14 cellular contexts compared by ENCODE assay signal in genomic region chr6:30990422-30991086, GRCh38. TPM values are rescaled to one million over a fixed set of nuclear protein-coding genes. Genes with fewer than 3 reads are reported as not detected.
DNase-seq lines count a peak whose midpoint lies in the region; ATAC-seq and TF ChIP-seq lines count a peak whose summit lies in the region.
"Had no signal": no experiment of that assay in that cellular context is flagged by ENCODE, and none has a peak within 500 bp of the region (broad histone marks: within the 10 kb centered on the region; RNA-seq: fewer than 3 reads in every experiment).

No MANE protein-coding gene starts in this region.

- H3K27ac Mint-ChIP-seq in activated CD8-positive, alpha-beta T cell treated with anti-CD3 and anti-CD28 coated beads for 36 hours, result peak overlapping the region; percentile 1
- peak overlapping the region; percentile 33 to 90 (median 75) for H3K27ac Mint-ChIP-seq in naive thymus-derived CD4-positive, alpha-beta T cell

- no peaks in the 10 kb centered on the region for H3K27me3 ChIP-seq in naive thymus-derived CD4-positive, alpha-beta T cell (ENCODE audit: control insufficient read depth in 2 of 2, insufficient read depth in 2 of 2, low read length in 2 of 2)
- H3K27me3 ChIP-seq: thyroid gland had no signal

- H3K4me1 ChIP-seq in naive thymus-derived CD4-positive, alpha-beta T cell (ENCODE audit: control insufficient read depth in 2 of 2, insufficient read depth in 2 of 2, low read length in 2 of 2), result peaks cover 0 to 12% of the 10 kb centered on the region in 2 donors
- H3K4me1 ChIP-seq: thyroid gland had no signal

- no peaks in the 10 kb centered on the region for H3K27me3 Mint-ChIP-seq in activated CD8-positive, alpha-beta T cell treated with anti-CD3 and anti-CD28 coated beads for 36 hours
- H3K27me3 Mint-ChIP-seq in naive thymus-derived CD4-positive, alpha-beta T cell, result peaks cover 0 to 3% (median 0%) of the 10 kb centered on the region in 5 donors

- peak; percentile 74 for ATAC-seq in activated CD8-positive, alpha-beta T cell treated with anti-CD3 and anti-CD28 coated beads for 36 hours
- peak; percentile 67 for ATAC-seq in naive thymus-derived CD4-positive, alpha-beta T cell
- ATAC-seq in GM19452 (IDR thresholded peaks at IDR 0.05; ENCODE audit: unreplicated experiment) (no peak), GM18517 (IDR thresholded peaks at IDR 0.05; ENCODE audit: unreplicated experiment) (no peak), HG02571 (IDR thresholded peaks at IDR 0.05; ENCODE audit: unreplicated experiment) (no peak)

- intact Hi-C loops in activated CD8-positive, alpha-beta T cell treated with anti-CD3 and anti-CD28 coated beads for 36 hours (cut with micrococcal nuclease), result no loop called here
- intact Hi-C loops in naive thymus-derived CD4-positive, alpha-beta T cell (cut with micrococcal nuclease), result no loop called here

- POLR2A ChIA-PET in activated CD8-positive, alpha-beta T cell treated with anti-CD3 and anti-CD28 coated beads for 36 hours (lab: Charles Lee), result interaction anchor here (0.6 to 0.7 kb wide), 2 partner anchors 117 to 425 kb away, joined by 3 read pairs; no protein-coding TSS in a partner anchor
- POLR2A ChIA-PET in naive thymus-derived CD4-positive, alpha-beta T cell (lab: Charles Lee), result interaction anchor here (1.0 to 1.4 kb wide), 4 partner anchors 9 to 35 kb away, joined by 4 to 5 read pairs (median 4); no protein-coding TSS in a partner anchor

- H3K9me3 Mint-ChIP-seq in activated CD8-positive, alpha-beta T cell treated with anti-CD3 and anti-CD28 coated beads for 36 hours, result no peaks in the 10 kb centered on the region
- peaks cover 0 to 11% (median 0%) of the 10 kb centered on the region in 11 donors for H3K9me3 Mint-ChIP-seq in naive thymus-derived CD4-positive, alpha-beta T cell

- no peak overlapping the region for H3K27ac ChIP-seq in naive thymus-derived CD4-positive, alpha-beta T cell (ENCODE audit: low read depth, low read length)
- H3K27ac ChIP-seq: thyroid gland had no signal

- H3K4me1 Mint-ChIP-seq in activated CD8-positive, alpha-beta T cell treated with anti-CD3 and anti-CD28 coated beads for 36 hours (ENCODE audit: low read depth), result peaks cover 16% of the 10 kb centered on the region
- peaks cover 10 to 15% (median 14%) of the 10 kb centered on the region in 7 donors for H3K4me1 Mint-ChIP-seq in naive thymus-derived CD4-positive, alpha-beta T cell

- H3K4me3 Mint-ChIP-seq in activated CD8-positive, alpha-beta T cell treated with anti-CD3 and anti-CD28 coated beads for 36 hours, result peak overlapping the region; percentile 43
- peak overlapping the region; percentile 62 to 90 (median 80) for H3K4me3 Mint-ChIP-seq in naive thymus-derived CD4-positive, alpha-beta T cell

- peak overlapping the region; percentile 26 for H3K4me3 ChIP-seq in naive thymus-derived CD4-positive, alpha-beta T cell (ENCODE audit: low read length)
- H3K4me3 ChIP-seq: thyroid gland had no signal

- H3K9me3 ChIP-seq in naive thymus-derived CD4-positive, alpha-beta T cell (ENCODE audit: control insufficient read depth in 2 of 3, low read length in 3 of 3), result no peaks in the 10 kb centered on the region
- H3K9me3 ChIP-seq: thyroid gland had no signal

- TF ChIP-seq CTCF in activated CD8-positive, alpha-beta T cell treated with anti-CD3 and anti-CD28 coated beads for 36 hours (IDR thresholded peaks at IDR 0.05), result no peak

- no peaks in the 10 kb centered on the region for H3K36me3 ChIP-seq in naive thymus-derived CD4-positive, alpha-beta T cell (ENCODE audit: control insufficient read depth in 2 of 3, insufficient read depth in 3 of 3, low read length in 3 of 3)
- H3K36me3 ChIP-seq: thyroid gland had no signal

- DNase-seq in ELR (ENCODE audit: low read depth) (peak; percentile 13), LHCN-M2 (ENCODE audit: low read depth) (peak; percentile 22), NOMO-1 treated with DMSO at 0.1 percent for 48 hours (lab: John Stamatoyannopoulos, UW; ENCODE audit: unreplicated experiment) (no peak)
- DNase-seq in activated CD8-positive, alpha-beta T cell treated with anti-CD3 and anti-CD28 coated beads for 36 hours, result peak; percentile 47
- peak in 8 of 9 donors; percentile 4 to 51 (median 25) for DNase-seq in naive thymus-derived CD4-positive, alpha-beta T cell
- DNase-seq: DMS 273 treated with DMSO at 0.1 percent for 48 hours, KBM-7, NCI-H510A treated with DMSO at 0.1 percent for 48 hours, posterior cingulate gyrus had no signal

- CTCF ChIA-PET in activated CD8-positive, alpha-beta T cell treated with anti-CD3 and anti-CD28 coated beads for 36 hours (lab: Charles Lee), result interaction anchor here (1.4 kb wide), 1 partner anchor 89 kb away, joined by 4 read pairs; no protein-coding TSS in a partner anchor
- CTCF ChIA-PET in naive thymus-derived CD4-positive, alpha-beta T cell (lab: Charles Lee), result interaction anchor here (0.7 to 1.2 kb wide), 3 partner anchors 9 to 60 kb away, joined by 3 to 4 read pairs (median 3); no protein-coding TSS in a partner anchor

- no peaks in the 10 kb centered on the region for H3K36me3 Mint-ChIP-seq in activated CD8-positive, alpha-beta T cell treated with anti-CD3 and anti-CD28 coated beads for 36 hours (ENCODE audit: low read depth)
- no peaks in the 10 kb centered on the region for H3K36me3 Mint-ChIP-seq in naive thymus-derived CD4-positive, alpha-beta T cell

RNA-seq across cellular contexts. Expression of gene MUC21, which starts 7.0 kb away (rescaled TPM):
- total RNA-seq in LHCN-M2 (2014; rRNA removed), result not detected in 2 replicates
- not detected for polyA plus RNA-seq in LHCN-M2 (2012)
- total RNA-seq in activated CD8-positive, alpha-beta T cell treated with anti-CD3 and anti-CD28 coated beads for 36 hours, result not detected
- not detected for total RNA-seq in naive thymus-derived CD4-positive, alpha-beta T cell
- not detected for polyA plus RNA-seq in naive thymus-derived CD4-positive, alpha-beta T cell
- total RNA-seq: fibroblast of villous mesenchyme, thyroid gland had no signal

RNA-seq across cellular contexts. Expression of gene MUC22, which starts 19.7 kb away (rescaled TPM):
- not detected in 2 replicates for total RNA-seq in LHCN-M2 (2014; rRNA removed)
- not detected for polyA plus RNA-seq in LHCN-M2 (2012)
- not detected for total RNA-seq in activated CD8-positive, alpha-beta T cell treated with anti-CD3 and anti-CD28 coated beads for 36 hours
- not detected for total RNA-seq in naive thymus-derived CD4-positive, alpha-beta T cell
- polyA plus RNA-seq in naive thymus-derived CD4-positive, alpha-beta T cell, result not detected
- total RNA-seq: fibroblast of villous mesenchyme, thyroid gland had no signal

RNA-seq across cellular contexts. Expression of gene MUCL3, which starts 49.8 kb away (rescaled TPM):
- total RNA-seq in LHCN-M2 (2014; rRNA removed), result not detected in 2 replicates
- polyA plus RNA-seq in LHCN-M2 (2012), result 0.04 TPM
- total RNA-seq in activated CD8-positive, alpha-beta T cell treated with anti-CD3 and anti-CD28 coated beads for 36 hours, result not detected
- total RNA-seq in naive thymus-derived CD4-positive, alpha-beta T cell, result not detected
- not detected for polyA plus RNA-seq in naive thymus-derived CD4-positive, alpha-beta T cell
- total RNA-seq: fibroblast of villous mesenchyme, thyroid gland had no signal

RNA-seq across cellular contexts. Expression of gene SFTA2, which starts 58.6 kb away (rescaled TPM):
- not detected in 2 replicates for total RNA-seq in LHCN-M2 (2014; rRNA removed)
- polyA plus RNA-seq in LHCN-M2 (2012), result not detected
- not detected for total RNA-seq in activated CD8-positive, alpha-beta T cell treated with anti-CD3 and anti-CD28 coated beads for 36 hours
- not detected for total RNA-seq in naive thymus-derived CD4-positive, alpha-beta T cell
- polyA plus RNA-seq in naive thymus-derived CD4-positive, alpha-beta T cell, result under 1 TPM in 1 of 2 donors, not detected in 1; 0.34 TPM
- total RNA-seq: fibroblast of villous mesenchyme had no signal

Comparison
In these comparisons a context has a peak if more than half of its experiments do, and no peak if none do; other contexts are left out.
1. ATAC-seq: peak in activated CD8-positive, alpha-beta T cell treated with anti-CD3 and anti-CD28 coated beads for 36 hours (single experiment) and naive thymus-derived CD4-positive, alpha-beta T cell (single experiment); none in GM19452 (single experiment), GM18517 (single experiment) and HG02571 (single experiment).